8 cellular contexts compared by ENCODE assay signal in the genomic region with DNA sequence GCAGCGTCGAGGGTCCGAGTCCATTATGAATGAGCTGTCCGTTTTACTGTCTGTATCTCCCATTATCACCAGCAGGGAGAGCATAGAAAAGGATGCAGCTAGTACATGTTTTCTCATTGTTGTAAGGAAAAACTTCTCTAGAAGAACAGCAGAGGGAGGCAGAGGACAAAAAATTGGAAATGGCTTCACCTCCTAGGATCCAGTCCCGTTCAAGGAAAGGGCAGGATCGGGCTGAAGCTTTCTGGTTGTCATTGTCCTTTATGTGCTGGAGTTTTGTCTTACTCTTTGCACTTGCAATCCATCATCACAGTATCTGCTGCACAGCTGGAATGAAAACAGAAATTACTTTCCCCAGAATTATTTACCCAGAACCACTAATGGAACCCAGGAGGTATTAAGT. TPM values are rescaled to one million over a fixed set of nuclear protein-coding genes. Genes with fewer than 3 reads are reported as not detected.
DNase-seq lines count a peak whose midpoint lies in the region; ATAC-seq, FAIRE-seq and TF ChIP-seq lines count a peak whose summit lies in the region.

No MANE protein-coding gene starts in this region.

- POLR2A ChIA-PET in activated naive CD8-positive, alpha-beta T cell treated with anti-CD3 and anti-CD28 coated beads, Interleukin-2, amount 10 ng/mL, durations not matched to agents 7 days and 5 days (lab: Charles Lee), result interaction anchor here (1.2 kb wide), 1 partner anchor 914 kb away, joined by 3 read pairs; no protein-coding TSS in a partner anchor

- no peak overlapping the region for H3K27ac Mint-ChIP-seq in activated naive CD8-positive, alpha-beta T cell treated with anti-CD3 and anti-CD28 coated beads, Interleukin-2, amount 10 ng/mL, durations not matched to agents 7 days and 5 days

- H3K4me3 ChIP-seq in cardiac muscle cell, result no peak overlapping the region

- DNase-seq in AG08396 (ENCODE audit: low spot score) (peak; percentile 65), NCI-H510A treated with DMSO at 0.1 percent for 48 hours (lab: John Stamatoyannopoulos, UW) (peak; percentile 73), cardiac muscle cell (ENCODE audit: low read depth in 1 of 2, low spot score in 1 of 2) (peak; percentile 68 to 85), renal cortical epithelial cell (ENCODE audit: low read depth) (peak; percentile 85), GM12891 (ENCODE audit: insufficient read length, low spot score) (no peak)
- no peak for DNase-seq in activated naive CD8-positive, alpha-beta T cell treated with anti-CD3 and anti-CD28 coated beads, Interleukin-2, amount 10 ng/mL, durations not matched to agents 7 days and 5 days

- H3K27me3 Mint-ChIP-seq in activated naive CD8-positive, alpha-beta T cell treated with anti-CD3 and anti-CD28 coated beads, Interleukin-2, amount 10 ng/mL, durations not matched to agents 7 days and 5 days, result peaks cover 2% of the 10 kb centered on the region

- ATAC-seq in HG03442 (IDR thresholded peaks at IDR 0.05; ENCODE audit: unreplicated experiment), result peak; percentile 57
- no peak for ATAC-seq in activated naive CD8-positive, alpha-beta T cell treated with anti-CD3 and anti-CD28 coated beads, Interleukin-2, amount 10 ng/mL, durations not matched to agents 7 days and 5 days (ENCODE audit: low read depth)

- TF ChIP-seq CTCF in GM12872 (IDR thresholded peaks at IDR 0.05; ENCODE audit: insufficient read depth, low read depth, low read length) (peak; percentile 50; the same call in 2 of the 3 replicates), cardiac muscle cell (IDR thresholded peaks at IDR 0.05; ENCODE audit: low read depth, low read length) (peak; percentile 62)

- peak overlapping the region; percentile 35 for H3K4me3 Mint-ChIP-seq in activated naive CD8-positive, alpha-beta T cell treated with anti-CD3 and anti-CD28 coated beads, Interleukin-2, amount 10 ng/mL, durations not matched to agents 7 days and 5 days

- H3K36me3 ChIP-seq in cardiac muscle cell, result no peaks in the 10 kb centered on the region

- no peaks in the 10 kb centered on the region for H3K27me3 ChIP-seq in cardiac muscle cell

- no peak for TF ChIP-seq POLR2A in GM12891 (IDR thresholded peaks at IDR 0.05; ENCODE audit: low read depth, low read length)

- FAIRE-seq in GM12891 (lab: Jason Lieb, UNC), result no peak

- H3K27ac ChIP-seq in cardiac muscle cell, result no peak overlapping the region

- H3K9me3 ChIP-seq in cardiac muscle cell (ENCODE audit: low read depth), result no peaks in the 10 kb centered on the region

- H3K9me3 Mint-ChIP-seq in activated naive CD8-positive, alpha-beta T cell treated with anti-CD3 and anti-CD28 coated beads, Interleukin-2, amount 10 ng/mL, durations not matched to agents 7 days and 5 days, result peaks cover 1% of the 10 kb centered on the region

- no peaks in the 10 kb centered on the region for H3K36me3 Mint-ChIP-seq in activated naive CD8-positive, alpha-beta T cell treated with anti-CD3 and anti-CD28 coated beads, Interleukin-2, amount 10 ng/mL, durations not matched to agents 7 days and 5 days

- H3K4me1 ChIP-seq in cardiac muscle cell (ENCODE audit: low read depth), result no peaks in the 10 kb centered on the region

- peaks cover 4% of the 10 kb centered on the region for H3K4me1 Mint-ChIP-seq in activated naive CD8-positive, alpha-beta T cell treated with anti-CD3 and anti-CD28 coated beads, Interleukin-2, amount 10 ng/mL, durations not matched to agents 7 days and 5 days

TF ChIP-seq in GM12891, 5 proteins besides CTCF, POLR2A, EP300 and RAD21:
- TF ChIP-seq SPI1 (IDR thresholded peaks at IDR 0.05; ENCODE audit: low read depth, low read length) (no peak), TAF1 (IDR thresholded peaks at IDR 0.05; ENCODE audit: low read depth, low read length) (no peak), POU2F2 (IDR thresholded peaks at IDR 0.05; ENCODE audit: low read depth, low read length) (no peak), POLR2AphosphoS5 (IDR thresholded peaks at IDR 0.05; ENCODE audit: low read depth, low read length) (no peak), PAX5 (IDR thresholded peaks at IDR 0.05; ENCODE audit: insufficient read depth, low read length, severe bottlenecking) (no peak)

RNA-seq across cellular contexts. Expression of gene NDP, which starts 14.7 kb away (rescaled TPM):
- not detected for total RNA-seq in activated naive CD8-positive, alpha-beta T cell treated with anti-CD3 and anti-CD28 coated beads, Interleukin-2, amount 10 ng/mL, durations not matched to agents 7 days and 5 days
- total RNA-seq in cardiac muscle cell, result not detected in 2 replicates
- polyA plus RNA-seq in cardiac muscle cell, result not detected in 2 replicates
- 0.10 and 1.6 TPM in 2 replicates for total RNA-seq in renal cortical epithelial cell
- polyA plus RNA-seq in GM12891 (2012; ENCODE audit: low read depth, missing spikeins), result not detected

Comparison
In these comparisons a context has a peak if more than half of its experiments do, and no peak if none do; other contexts are left out.
1. DNase-seq: peak in AG08396 (single experiment), NCI-H510A treated with DMSO at 0.1 percent for 48 hours (single experiment), cardiac muscle cell (2 of 2) and renal cortical epithelial cell (single experiment); none in activated naive CD8-positive, alpha-beta T cell treated with anti-CD3 and anti-CD28 coated beads, Interleukin-2, amount 10 ng/mL, durations not matched to agents 7 days and 5 days (single experiment) and GM12891 (single experiment).